ENCODE assay signal across 8 cellular contexts in genomic region chr11:93542753-93543246, GRCh38. TPM values are rescaled to one million over a fixed set of nuclear protein-coding genes. Genes with fewer than 3 reads are reported as not detected.
A peak's percentile ranks its signal among the peaks of the same experiment; 100 is the strongest.
DNase-seq lines count a peak whose midpoint lies in the region; ATAC-seq and TF ChIP-seq lines count a peak whose summit lies in the region.

No MANE protein-coding gene starts in this region.

- TF ChIP-seq CTCF in SU-DHL-6 (IDR thresholded peaks at IDR 0.05; ENCODE audit: insufficient read depth, low read length, poor library complexity, severe bottlenecking) (no peak), fibroblast of villous mesenchyme (IDR thresholded peaks at IDR 0.05; ENCODE audit: insufficient read depth, low read depth, low read length) (no peak), ovary (IDR thresholded peaks at IDR 0.05) (no peak)

- peaks cover 5% of the 10 kb centered on the region for H3K4me1 ChIP-seq in ovary (ENCODE audit: insufficient read depth)

- H3F3A ChIP-seq in SU-DHL-6 (ENCODE audit: insufficient read depth) = no peaks in the 10 kb centered on the region

- H3K9me3 ChIP-seq in SU-DHL-6 (ENCODE audit: insufficient read depth, low read length) = no peaks in the 10 kb centered on the region
- no peaks in the 10 kb centered on the region for H3K9me3 ChIP-seq in ovary

- peak; percentile 17 for DNase-seq in activated naive CD4-positive, alpha-beta T cell treated with anti-CD3 and anti-CD28 coated beads for 36 hours
- DNase-seq in activated naive CD4-positive, alpha-beta T cell treated with Interleukin-2 at 50 U/mL for 16 hours = no peak
- DNase-seq in fibroblast of villous mesenchyme (ENCODE audit: low read depth) = no peak
- peak; percentile 45 to 61 (median 52) for DNase-seq in ovary
- DNase-seq in ureter (ENCODE audit: low spot score) = no peak
- DNase-seq in NCI-H1105 (lab: John Stamatoyannopoulos, UW) = no peak

- peaks cover 20% of the 10 kb centered on the region for H3K4me1 Mint-ChIP-seq in activated naive CD4-positive, alpha-beta T cell treated with anti-CD3 and anti-CD28 coated beads for 36 hours (ENCODE audit: low read depth)

- intact Hi-C loops in activated naive CD4-positive, alpha-beta T cell treated with anti-CD3 and anti-CD28 coated beads for 36 hours (cut with micrococcal nuclease) = loop anchor here (1.0 to 5.0 kb wide), 8 partner anchors 106 to 600 kb away; partner anchors contain the start of genes C11orf54, CEP295, MED17 and PANX1
- intact Hi-C loops in ovary (cut with DNase I) = loop anchor here (2.0 to 10.0 kb wide), 5 partner anchors 102 to 308 kb away; no protein-coding TSS in a partner anchor

- H2AFZ ChIP-seq in SU-DHL-6 (ENCODE audit: low read depth, low read length, severe bottlenecking) = peak overlapping the region; percentile 36

- peak overlapping the region; percentile 35 for H3K4me3 ChIP-seq in SU-DHL-6 (ENCODE audit: insufficient read depth, low read length, poor library complexity, severe bottlenecking)
- H3K4me3 ChIP-seq in fibroblast of villous mesenchyme (ENCODE audit: low read depth, low read length) = peak overlapping the region; percentile 77
- peak overlapping the region; percentile 82 for H3K4me3 ChIP-seq in ovary

- peak overlapping the region; percentile 77 for H3K4me3 Mint-ChIP-seq in activated naive CD4-positive, alpha-beta T cell treated with anti-CD3 and anti-CD28 coated beads for 36 hours

- no peaks in the 10 kb centered on the region for H3K9me2 ChIP-seq in SU-DHL-6 (replicated peaks; ENCODE audit: insufficient read depth, low read length)

- no peaks in the 10 kb centered on the region for H3K36me3 ChIP-seq in SU-DHL-6 (ENCODE audit: low read length)
- H3K36me3 ChIP-seq in ovary = no peaks in the 10 kb centered on the region

- no peaks in the 10 kb centered on the region for H3K27me3 Mint-ChIP-seq in activated naive CD4-positive, alpha-beta T cell treated with anti-CD3 and anti-CD28 coated beads for 36 hours (ENCODE audit: low read depth)

- no peak overlapping the region for H3K27ac ChIP-seq in SU-DHL-6 (ENCODE audit: low read depth, low read length)
- H3K27ac ChIP-seq in ovary = peak overlapping the region; percentile 81 to 86

- H4K20me1 ChIP-seq in SU-DHL-6 (ENCODE audit: low read depth, low read length) = no peaks in the 10 kb centered on the region

- peak overlapping the region; percentile 45 for H3K4me2 ChIP-seq in SU-DHL-6 (ENCODE audit: low read depth, low read length, poor library complexity, severe bottlenecking)

- TF ChIP-seq EP300 in ovary (IDR thresholded peaks at IDR 0.05) = no peak

- ATAC-seq in HG02943 (IDR thresholded peaks at IDR 0.05; ENCODE audit: low read depth, unreplicated experiment) = peak; percentile 39

- no peak for TF ChIP-seq POLR2A in ovary (IDR thresholded peaks at IDR 0.05)

- H3K36me3 Mint-ChIP-seq in activated naive CD4-positive, alpha-beta T cell treated with anti-CD3 and anti-CD28 coated beads for 36 hours (ENCODE audit: low read depth) = no peaks in the 10 kb centered on the region

- H3K9me3 Mint-ChIP-seq in activated naive CD4-positive, alpha-beta T cell treated with anti-CD3 and anti-CD28 coated beads for 36 hours = no peaks in the 10 kb centered on the region

- no peak overlapping the region; the same call in 1 of the 2 replicates for H3K9ac ChIP-seq in SU-DHL-6 (ENCODE audit: low read length)

- H3K27me3 ChIP-seq in SU-DHL-6 (ENCODE audit: low read length) (no peaks in the 10 kb centered on the region), ovary (no peaks in the 10 kb centered on the region)

- 0 to 2% (median 1%) methylated on average over 17 to 69 of the region's 69 CpGs for WGBS in ovary, 3 donors

- no peaks in the 10 kb centered on the region for H3K79me2 ChIP-seq in SU-DHL-6 (ENCODE audit: insufficient read depth, low read length)

- CTCF ChIA-PET in activated naive CD4-positive, alpha-beta T cell treated with anti-CD3 and anti-CD28 coated beads for 36 hours (lab: Charles Lee) = interaction anchor here (1.4 to 2.7 kb wide), 2 partner anchors 53 to 308 kb away, joined by 3 to 14 read pairs; no protein-coding TSS in a partner anchor

- peak overlapping the region; percentile 56 for H3K27ac Mint-ChIP-seq in activated naive CD4-positive, alpha-beta T cell treated with anti-CD3 and anti-CD28 coated beads for 36 hours

RNA-seq across cellular contexts. Expression of gene SMCO4, which starts 0.4 kb away (rescaled TPM):
- 10 to 100 TPM; 23.7 to 26.8 TPM for total RNA-seq in activated naive CD4-positive, alpha-beta T cell treated with anti-CD3 and anti-CD28 coated beads for 36 hours
- 8.4 and 9.1 TPM in 2 replicates for total RNA-seq in fibroblast of villous mesenchyme
- total RNA-seq in ovary = 10 to 100 TPM; 10.8 to 26.5 (median 20.2) TPM
- 10 to 100 TPM; 12.6 to 52.7 TPM for polyA plus RNA-seq in ovary
- total RNA-seq in ureter = 13.9 TPM

Comparison
In these comparisons a context has a peak if more than half of its experiments do, and no peak if none do; other contexts are left out.
1. DNase-seq: peak in activated naive CD4-positive, alpha-beta T cell treated with anti-CD3 and anti-CD28 coated beads for 36 hours (single experiment) and ovary (5 of 5); none in activated naive CD4-positive, alpha-beta T cell treated with Interleukin-2 at 50 U/mL for 16 hours (single experiment), fibroblast of villous mesenchyme (single experiment), ureter (single experiment) and NCI-H1105 (single experiment).
2. Peak in every context shown above with its lines, with median percentiles within 50 percentile points of each other: H3K4me3 ChIP-seq.